1 cellular context compared by ENCODE assay signal in genomic region chr16:68085259-68086071, GRCh38.
TF ChIP-seq lines count a peak whose summit lies in the region.

NFATC3 (plus strand) TSS chr16:68085370; CDS start chr16:68085682, 312 bp downstream.

TF ChIP-seq in HepG2, 621 proteins besides CTCF, POLR2A, EP300 and RAD21 (continued from another document and continues in another):
- no peak for TF ChIP-seq KIAA2018 (CRISPR knock-in tag; IDR thresholded peaks at IDR 0.05; ENCODE audit: borderline replicate concordance)
- 0 out of 2 replicates have a peak, but pooled peaks have one; percentile 46 for TF ChIP-seq ZBTB26 (CRISPR knock-in tag; IDR thresholded peaks at IDR 0.05; ENCODE audit: borderline replicate concordance)
- TF ChIP-seq TARDBP (CRISPR knock-in tag; IDR thresholded peaks at IDR 0.05): no peak
- no peak for TF ChIP-seq RCOR2 (CRISPR knock-in tag; IDR thresholded peaks at IDR 0.05)
- no peak for TF ChIP-seq NR2F2 (IDR thresholded peaks at IDR 0.05; ENCODE audit: borderline replicate concordance, low read depth)
- 0 out of 2 replicates have a peak, but pooled peaks have one; percentile 53 for TF ChIP-seq TBX2 (CRISPR knock-in tag; IDR thresholded peaks at IDR 0.05; ENCODE audit: borderline replicate concordance)
- TF ChIP-seq IRF9 (CRISPR knock-in tag; IDR thresholded peaks at IDR 0.05; ENCODE audit: borderline replicate concordance): peak; percentile 91; the same call in 1 of the 2 replicates
- TF ChIP-seq ZNF281 (CRISPR knock-in tag; IDR thresholded peaks at IDR 0.05; ENCODE audit: borderline replicate concordance): no peak
- TF ChIP-seq FOXJ3 (CRISPR knock-in tag; IDR thresholded peaks at IDR 0.05; ENCODE audit: borderline replicate concordance): no peak
- no peak for TF ChIP-seq FOSL1 (CRISPR knock-in tag; IDR thresholded peaks at IDR 0.05; ENCODE audit: borderline replicate concordance)
- 0 out of 2 replicates have a peak, but pooled peaks have one; percentile 9 for TF ChIP-seq MIXL1 (CRISPR knock-in tag; IDR thresholded peaks at IDR 0.05)
- no peak for TF ChIP-seq BHLHE40 (IDR thresholded peaks at IDR 0.05; ENCODE audit: low read length)
- peak; percentile 49; the same call in 1 of the 2 replicates for TF ChIP-seq ZFP91 (CRISPR knock-in tag; IDR thresholded peaks at IDR 0.05; ENCODE audit: borderline replicate concordance)
- TF ChIP-seq SMARCE1 (IDR thresholded peaks at IDR 0.05; ENCODE audit: borderline replicate concordance): no peak
- TF ChIP-seq SRSF1 (optimal IDR thresholded peaks at IDR 0.05; ENCODE audit: low read depth, low read length): no peak
- no peak; the same call in 1 of the 2 replicates for TF ChIP-seq ZNF784 (CRISPR knock-in tag; IDR thresholded peaks at IDR 0.05; ENCODE audit: borderline replicate concordance)
- no peak for TF ChIP-seq MYPOP (CRISPR knock-in tag; IDR thresholded peaks at IDR 0.05)
- TF ChIP-seq SIX1 (CRISPR knock-in tag; IDR thresholded peaks at IDR 0.05; ENCODE audit: borderline replicate concordance): no peak
- TF ChIP-seq FOSL2 (CRISPR knock-in tag; IDR thresholded peaks at IDR 0.05): no peak
- TF ChIP-seq SOX5 (CRISPR knock-in tag; IDR thresholded peaks at IDR 0.05; ENCODE audit: borderline replicate concordance): no peak
- TF ChIP-seq KDM5A (IDR thresholded peaks at IDR 0.05; ENCODE audit: borderline replicate concordance, low read length): peak; percentile 60; the same call in 1 of the 2 replicates
- TF ChIP-seq POLR2G (IDR thresholded peaks at IDR 0.05; ENCODE audit: low read depth, low read length): no peak
- TF ChIP-seq SP4 (CRISPR knock-in tag; IDR thresholded peaks at IDR 0.05): peak; percentile 34; the same call in 1 of the 2 replicates
- no peak for TF ChIP-seq ZBTB34 (CRISPR knock-in tag; IDR thresholded peaks at IDR 0.05)
- peak; percentile 25; the same call in 1 of the 2 replicates for TF ChIP-seq POLR2AphosphoS5 (IDR thresholded peaks at IDR 0.05; ENCODE audit: low read depth, low read length)
- TF ChIP-seq SMAD1 (CRISPR knock-in tag; IDR thresholded peaks at IDR 0.05; ENCODE audit: borderline replicate concordance, low read depth): no peak
- TF ChIP-seq NR2C2 (CRISPR knock-in tag; IDR thresholded peaks at IDR 0.05; ENCODE audit: borderline replicate concordance): no peak
- 0 out of 4 replicates have a peak, but pooled peaks of 1 of the 2 experiments have one; percentile 44 for TF ChIP-seq KLF16 (CRISPR knock-in tag; IDR thresholded peaks at IDR 0.05)
- 0 out of 2 replicates have a peak, but pooled peaks have one; percentile 56 for TF ChIP-seq TMF1 (CRISPR knock-in tag; IDR thresholded peaks at IDR 0.05; ENCODE audit: low read depth)
- no peak; the same call in 1 of the 2 replicates for TF ChIP-seq ZNF607 (CRISPR knock-in tag; IDR thresholded peaks at IDR 0.05; ENCODE audit: borderline replicate concordance)
- TF ChIP-seq JUNB (CRISPR knock-in tag; IDR thresholded peaks at IDR 0.05; ENCODE audit: borderline replicate concordance): no peak
- no peak for TF ChIP-seq ZNF333 (CRISPR knock-in tag; IDR thresholded peaks at IDR 0.05; ENCODE audit: borderline replicate concordance)
- no peak for TF ChIP-seq YEATS2 (CRISPR knock-in tag; IDR thresholded peaks at IDR 0.05; ENCODE audit: borderline replicate concordance)
- no peak for TF ChIP-seq MBD4 (IDR thresholded peaks at IDR 0.05; ENCODE audit: borderline replicate concordance, low read length)
- TF ChIP-seq ATF7-NPFF (CRISPR knock-in tag; IDR thresholded peaks at IDR 0.05; ENCODE audit: low read depth): peak; percentile 64; the same call in 1 of the 2 replicates
- no peak; the same call in 1 of the 2 replicates for TF ChIP-seq CCDC6 (CRISPR knock-in tag; IDR thresholded peaks at IDR 0.05)
- no peak for TF ChIP-seq RFX1 (IDR thresholded peaks at IDR 0.05)
- TF ChIP-seq FOXO4 (CRISPR knock-in tag; conservative IDR thresholded peaks at IDR 0.05): no peak
- TF ChIP-seq XBP1 (CRISPR knock-in tag; IDR thresholded peaks at IDR 0.05): no peak
- TF ChIP-seq ZNF816 (CRISPR knock-in tag; IDR thresholded peaks at IDR 0.05; ENCODE audit: borderline replicate concordance): no peak
- TF ChIP-seq KLF13 (CRISPR knock-in tag; IDR thresholded peaks at IDR 0.05): no peak
- TF ChIP-seq ZNF317 (CRISPR knock-in tag; IDR thresholded peaks at IDR 0.05): no peak
